Comparison of ENCODE assay signal across 10 cellular contexts in the genomic region with DNA sequence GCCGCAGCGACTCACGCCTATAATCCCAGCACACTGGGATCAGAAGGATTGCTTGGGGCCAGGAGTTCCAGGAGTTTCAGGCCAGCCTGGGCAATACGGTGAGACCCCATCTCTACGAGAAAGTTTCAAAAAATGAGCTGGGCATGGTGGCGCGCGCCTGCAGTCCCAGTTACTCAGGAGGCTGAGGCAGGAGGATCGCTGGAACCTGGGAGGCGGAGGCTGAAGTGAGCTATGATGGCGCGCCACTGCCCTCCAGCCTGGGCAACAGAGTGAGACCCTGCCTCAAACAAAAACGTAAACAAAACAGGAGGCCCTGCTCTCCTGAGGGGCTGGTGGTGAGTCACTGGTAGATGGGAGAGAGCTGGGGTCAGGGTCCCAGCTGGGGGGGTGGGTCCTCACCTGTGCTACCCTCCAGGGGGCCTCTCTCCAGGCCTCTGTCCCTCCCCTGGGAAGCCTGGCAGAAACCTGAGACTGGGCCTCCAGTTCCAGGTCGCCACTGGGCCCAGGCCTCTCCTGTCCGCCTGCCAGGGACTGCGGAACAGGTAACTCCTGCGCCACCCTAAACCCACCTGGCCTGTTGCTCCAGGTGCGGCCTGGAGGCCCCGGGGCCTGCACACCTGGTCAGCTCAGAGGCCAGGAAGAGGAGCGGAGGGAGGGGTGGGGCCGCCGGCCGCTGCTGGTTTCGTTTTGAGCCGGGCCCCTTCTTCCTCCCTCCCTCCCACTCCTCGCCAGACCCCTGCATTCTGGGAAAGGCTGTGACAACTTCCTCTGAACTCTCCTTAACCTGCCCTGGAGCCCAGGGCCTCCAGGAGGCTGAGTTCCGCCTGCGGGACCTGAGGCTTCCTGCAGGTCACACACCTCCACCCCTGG. TPM values are rescaled to one million over a fixed set of nuclear protein-coding genes. Genes with fewer than 3 reads are reported as not detected.
DNase-seq lines count a peak whose midpoint lies in the region; ATAC-seq, FAIRE-seq and TF ChIP-seq lines count a peak whose summit lies in the region.
"Had no signal": no experiment of that assay in that cellular context is flagged by ENCODE, and none has a peak within 500 bp of the region (broad histone marks: within the 10 kb centered on the region; RNA-seq: fewer than 3 reads in every experiment).

No MANE protein-coding gene starts in this region.

- CTCF ChIA-PET in CD4-positive, alpha-beta T cell (lab: Charles Lee): interaction anchor here (1.2 kb wide), 1 partner anchor 96 kb away, joined by 4 read pairs; no protein-coding TSS in a partner anchor
- CTCF ChIA-PET in HEK293 (lab: Yijun Ruan, JAX) (no interaction called here), GM12878 (lab: Yijun Ruan, JAX) (no interaction called here)

- H3K27me3 Mint-ChIP-seq in CD4-positive, alpha-beta T cell: no peaks in the 10 kb centered on the region

- H3K36me3 ChIP-seq in HEK293 (ENCODE audit: control insufficient read depth in 2 of 2, insufficient read depth in 1 of 2, low read length in 2 of 2) (no peaks in the 10 kb centered on the region), GM12878 (ENCODE audit: control insufficient read depth in 2 of 2, insufficient read depth in 2 of 2, low read length in 1 of 2) (no peaks in the 10 kb centered on the region), neuronal stem cell (replicated peaks in 1 of 2; ENCODE audit: control insufficient read depth in 2 of 2, insufficient read depth in 2 of 2, low read length in 2 of 2) (peaks cover 0 to under 1% of the 10 kb centered on the region in 2 donors)

- no peaks in the 10 kb centered on the region for H3K9me3 Mint-ChIP-seq in CD4-positive, alpha-beta T cell

- peak overlapping the region; percentile 86 for H3K27ac Mint-ChIP-seq in CD4-positive, alpha-beta T cell

- H3K9ac ChIP-seq in GM12878 (ENCODE audit: control insufficient read depth, insufficient read depth, low read length) (peak overlapping the region; percentile 43; the same call in 1 of the 2 replicates), neuronal stem cell (ENCODE audit: low read depth, low read length, poor library complexity) (no peak overlapping the region)
- H3K9ac ChIP-seq: parathyroid adenoma had no signal

- H3K9me3 ChIP-seq in CD4-positive, alpha-beta T cell (ENCODE audit: control insufficient read depth, low read length): no peaks in the 10 kb centered on the region
- H3K9me3 ChIP-seq in HEK293 (ENCODE audit: control insufficient read depth, insufficient read depth, low read depth, low read length): no peaks in the 10 kb centered on the region
- no peaks in the 10 kb centered on the region for H3K9me3 ChIP-seq in GM12878 (replicated peaks; ENCODE audit: control insufficient read depth, insufficient read depth, low read length)
- H3K9me3 ChIP-seq in neuronal stem cell (replicated peaks in 1 of 2; ENCODE audit: control insufficient read depth in 2 of 2, insufficient read depth in 1 of 2, low read depth in 1 of 2, low read length in 2 of 2): no peaks in the 10 kb centered on the region

- peak overlapping the region; percentile 37 for H2BK15ac ChIP-seq in neuronal stem cell (ENCODE audit: low read length)

- intact Hi-C loops in CD4-positive, alpha-beta T cell (cut with DNase I, micrococcal nuclease): no loop called here
- intact Hi-C loops in GM12878 (cut with micrococcal nuclease; ENCODE audit: unreplicated experiment): no loop called here

- H3K36me3 Mint-ChIP-seq in CD4-positive, alpha-beta T cell (ENCODE audit: low read depth): no peaks in the 10 kb centered on the region

- no peak overlapping the region for H3K18ac ChIP-seq in neuronal stem cell (ENCODE audit: low read length)

- H4K8ac ChIP-seq in neuronal stem cell (ENCODE audit: low read depth, low read length): no peak overlapping the region

- SMC1A ChIA-PET in GM12878 (lab: Charles Lee; ENCODE audit: uncharacterized antibody, unreplicated experiment): interaction anchor here (1.3 kb wide), 1 partner anchor 9 kb away, joined by 3 read pairs; no protein-coding TSS in a partner anchor

- BruUV-seq in GM12878 (replicated peaks; lab: Mats Ljungman, UMichigan): no TSS peak

- H4K91ac ChIP-seq in neuronal stem cell (ENCODE audit: low read depth, low read length, poor library complexity): no peak overlapping the region

- no peak overlapping the region for H3K4me3 ChIP-seq in HEK293 (ENCODE audit: low read depth, low read length)
- peak overlapping the region; percentile 48; the same call in 1 of the 2 replicates for H3K4me3 ChIP-seq in GM12878
- H3K4me3 ChIP-seq in neuronal stem cell (ENCODE audit: low read length in 2 of 2): no peak overlapping the region

- no peak for FAIRE-seq in GM12878 (lab: Jason Lieb, UNC)
- no peak for FAIRE-seq in D721Med (lab: Jason Lieb, UNC)

- H3K4me1 ChIP-seq in HEK293 (ENCODE audit: control insufficient read depth, insufficient read depth, low read length) (no peaks in the 10 kb centered on the region; the same call in 1 of the 2 replicates), GM12878 (ENCODE audit: control insufficient read depth, insufficient read depth, low read length) (peaks cover 10% of the 10 kb centered on the region), neuronal stem cell (ENCODE audit: control insufficient read depth in 2 of 2, insufficient read depth in 1 of 2, low read depth in 1 of 2, low read length in 2 of 2) (no peaks in the 10 kb centered on the region)
- H3K4me1 ChIP-seq: parathyroid adenoma had no signal

- peak overlapping the region; percentile 82 for H3K4me3 Mint-ChIP-seq in CD4-positive, alpha-beta T cell

- H2BK5ac ChIP-seq in neuronal stem cell (ENCODE audit: low read length): no peak overlapping the region

- ATAC-seq in CD4-positive, alpha-beta T cell (ENCODE audit: poor library complexity): peak; percentile 46
- ATAC-seq in GM12878 (peak; percentile 72), GM19452 (IDR thresholded peaks at IDR 0.05; ENCODE audit: unreplicated experiment) (no peak)

- no peaks in the 10 kb centered on the region for H3K79me1 ChIP-seq in neuronal stem cell (ENCODE audit: low read depth, low read length)

- H4K20me1 ChIP-seq in GM12878 (ENCODE audit: control insufficient read depth, insufficient read depth): no peaks in the 10 kb centered on the region

- H2AK5ac ChIP-seq in neuronal stem cell (ENCODE audit: low read depth, low read length): peak overlapping the region; percentile 66

- POLR2A ChIA-PET in CD4-positive, alpha-beta T cell (lab: Charles Lee): interaction anchor here (1.3 to 1.8 kb wide), 2 partner anchors 14 to 21 kb away, joined by 4 read pairs; no protein-coding TSS in a partner anchor
- POLR2A ChIA-PET in HEK293 (lab: Yijun Ruan, JAX): no interaction called here
- POLR2A ChIA-PET in GM12878 (lab: Charles Lee): interaction anchor here (0.6 to 1.0 kb wide), 4 partner anchors 24 to 989 kb away, joined by 3 read pairs; partner anchors contain the start of gene EEF2

- TF ChIP-seq CTCF in CD4-positive, alpha-beta T cell (IDR thresholded peaks at IDR 0.05): no peak
- TF ChIP-seq CTCF in HEK293 (tag by site-specific recombination; IDR thresholded peaks at IDR 0.05) (no peak), GM12878 (IDR thresholded peaks at IDR 0.05 in 2 of 3, conservative IDR thresholded peaks at IDR 0.05 in 1 of 3; ENCODE audit: control insufficient read depth in 2 of 3, extremely low read depth in 1 of 3, insufficient read depth in 1 of 3, low read depth in 3 of 3, low read length in 3 of 3) (no peak), D721Med (IDR thresholded peaks at IDR 0.05; ENCODE audit: insufficient read depth, missing control alignments) (no peak)

- peak overlapping the region; percentile 57 for H3K27ac ChIP-seq in CD4-positive, alpha-beta T cell (ENCODE audit: low read depth, low read length)
- H3K27ac ChIP-seq in HEK293 (ENCODE audit: extremely low read depth, low read depth, low read length) (no peak overlapping the region), GM12878 (ENCODE audit: control insufficient read depth, insufficient read depth) (0 out of 2 replicates have a peak overlapping the region, but pooled peaks have one; percentile 20), neuronal stem cell (replicated peaks; ENCODE audit: low read length) (no peak overlapping the region)
- H3K27ac ChIP-seq: parathyroid adenoma had no signal

- H2BK12ac ChIP-seq in neuronal stem cell (ENCODE audit: low read length): no peak overlapping the region

- no peak for TF ChIP-seq EP300 in GM12878 (IDR thresholded peaks at IDR 0.05; ENCODE audit: borderline replicate concordance in 1 of 2, control insufficient read depth in 1 of 2, low read depth in 2 of 2, low read length in 2 of 2)

- no peak overlapping the region for H3K4ac ChIP-seq in neuronal stem cell (ENCODE audit: low read length)

- no peaks in the 10 kb centered on the region for H3K27me3 ChIP-seq in CD4-positive, alpha-beta T cell (ENCODE audit: control insufficient read depth, insufficient read depth, low read length)
- no peaks in the 10 kb centered on the region for H3K27me3 ChIP-seq in GM12878 (replicated peaks in 1 of 2; ENCODE audit: control insufficient read depth in 2 of 2, insufficient read depth in 2 of 2, low read length in 1 of 2)
- H3K27me3 ChIP-seq in neuronal stem cell (ENCODE audit: control insufficient read depth in 3 of 3, insufficient read depth in 3 of 3, low read depth in 1 of 3, low read length in 3 of 3): no peaks in the 10 kb centered on the region

- H2BK120ac ChIP-seq in neuronal stem cell (ENCODE audit: low read depth, low read length): no peak overlapping the region

- RAD21 ChIA-PET in GM12878 (lab: Charles Lee; ENCODE audit: unreplicated experiment): interaction anchor here (0.5 to 0.9 kb wide), 3 partner anchors 17 to 388 kb away, joined by 3 read pairs; partner anchors contain the start of gene ZBTB7A

- H3K23ac ChIP-seq in neuronal stem cell (ENCODE audit: low read depth, low read length, poor library complexity): peak overlapping the region; percentile 34

- no peak overlapping the region for H3K14ac ChIP-seq in neuronal stem cell (ENCODE audit: low read length)

- peak overlapping the region; percentile 64 for H2AFZ ChIP-seq in GM12878 (ENCODE audit: control insufficient read depth, low read depth, low read length)
- peak overlapping the region; percentile 74 for H2AFZ ChIP-seq in neuronal stem cell (ENCODE audit: low read length)
- H2AFZ ChIP-seq: parathyroid adenoma had no signal

- DNase-seq in CD4-positive, alpha-beta T cell: peak in 1 of 10 experiments; percentile 34
- DNase-seq in GM12878 (ENCODE audit: low read depth, low spot score) (no peak), neuronal stem cell (ENCODE audit: low spot score) (no peak), DMS153 (lab: John Stamatoyannopoulos, UW) (no peak), EL (no peak), D721Med (ENCODE audit: insufficient read length, low spot score) (no peak)
- DNase-seq: central memory CD4-positive, alpha-beta T cell had no signal

- no peak for TF ChIP-seq RAD21 in GM12878 (IDR thresholded peaks at IDR 0.05; ENCODE audit: insufficient read depth, low read depth, low read length)

- TF ChIP-seq POLR2A in GM12878 (IDR thresholded peaks at IDR 0.05; ENCODE audit: low read depth, low read length): peak; percentile 43; the same call in 1 of the 2 replicates

- in situ Hi-C loops in GM12878 (cut with MboI): no loop called here

- 55% methylated on average over 22 of the region's 28 CpGs for WGBS in GM12878 (ENCODE audit: insufficient coverage, insufficient replicate concordance, low lambda C conversion rate, missing lambda C conversion rate)
- no CpG with 5 or more reads among the region's 28 CpGs for WGBS in neuronal stem cell (ENCODE audit: extremely low coverage in 2 of 2, insufficient read length in 2 of 2, insufficient replicate concordance in 1 of 2), 2 donors

- H3K4me1 Mint-ChIP-seq in CD4-positive, alpha-beta T cell (ENCODE audit: low read depth): peaks cover 42% of the 10 kb centered on the region

- no peaks in the 10 kb centered on the region for H3K79me2 ChIP-seq in GM12878 (ENCODE audit: control insufficient read depth, insufficient read depth, low read length)
- H3K79me2 ChIP-seq: parathyroid adenoma had no signal

- H3K4me2 ChIP-seq in GM12878 (ENCODE audit: control insufficient read depth, insufficient read depth) (peak overlapping the region; percentile 74), neuronal stem cell (ENCODE audit: insufficient read depth, low read length, poor library complexity, severe bottlenecking) (no peak overlapping the region)

RNA-seq across cellular contexts. Expression of gene ZBTB7A, which starts 17.2 kb away (rescaled TPM):
- 10 to 100 TPM; 44.2 to 47.2 TPM for total RNA-seq in CD4-positive, alpha-beta T cell
- 20.9 and 24.8 TPM in 2 replicates for total RNA-seq in GM12878 (2013; cell fraction: nucleolus; rRNA removed)
- total RNA-seq in GM12878 (2014; rRNA removed) (10.6 and 15.9 TPM in 2 replicates), GM12878 (2014; rRNA removed; fragmentation: Illumina TruSeq; extraction: Trizol) (3.2 TPM in 2 replicates), GM12878 (2021) (40.0 and 42.4 TPM in 2 replicates)
- polyA plus RNA-seq in GM12878 (2011; ENCODE audit: low read depth): 2.2 TPM
- polyA plus RNA-seq in GM12878 (2011; rRNA removed) (0.84 and 2.5 TPM in 2 replicates), GM12878 (2014; fragmentation: Illumina TruSeq; extraction: Trizol) (4.1 and 5.9 TPM in 2 replicates), GM12878 (2014; fragmentation: Nextera tagmentation; extraction: Ambion mirVana) (under 1 TPM; 0.26 to 0.73 TPM), GM12878 (2014; rRNA removed) (16.2 and 22.2 TPM in 2 replicates), GM12878 (2016; fragmentation: Nextera tagmentation; extraction: Ambion mirVana) (10 to 100 TPM in 1 of 2 experiments, 1 to 10 TPM in 1; 2.0 to 10.1 TPM)
- polyA plus RNA-seq in GM12878 (2011; cell fraction: cytosol; rRNA removed): 4.5 and 7.6 TPM in 2 replicates
- polyA plus RNA-seq in GM12878 (2011; cell fraction: nucleus; rRNA removed): 12.8 and 18.3 TPM in 2 replicates
- 14.1 and 15.9 TPM in 2 replicates for polyA plus RNA-seq in GM12878 (2012)
- polyA minus RNA-seq in GM12878 (2011; rRNA and poly(A)+ RNA removed): 3.6 and 6.5 TPM in 2 replicates
- 12.4 and 12.8 TPM in 2 replicates for polyA minus RNA-seq in GM12878 (2011; cell fraction: cytosol; rRNA and poly(A)+ RNA removed)
- polyA minus RNA-seq in GM12878 (2011; cell fraction: nucleus; rRNA and poly(A)+ RNA removed): 3.6 and 4.7 TPM in 2 replicates
- polyA plus RNA-seq in neuronal stem cell (2013, experiment 1 of 2): 9.3 TPM
- 10.2 TPM for polyA plus RNA-seq in neuronal stem cell (2013, experiment 2 of 2)

RNA-seq across cellular contexts. Expression of gene MAP2K2, which starts 40.0 kb away (rescaled TPM):
- 10 to 100 TPM; 72.7 to 77.6 TPM for total RNA-seq in CD4-positive, alpha-beta T cell
- total RNA-seq in GM12878 (2013; cell fraction: nucleolus; rRNA removed): 58.9 and 63.2 TPM in 2 replicates
- total RNA-seq in GM12878 (2014; rRNA removed) (178 and 210 TPM in 2 replicates), GM12878 (2014; rRNA removed; fragmentation: Illumina TruSeq; extraction: Trizol) (72.1 and 92.8 TPM in 2 replicates), GM12878 (2021) (182 and 184 TPM in 2 replicates)
- 78.5 TPM for polyA plus RNA-seq in GM12878 (2011; ENCODE audit: low read depth)
- polyA plus RNA-seq in GM12878 (2011; rRNA removed) (31.6 and 68.3 TPM in 2 replicates), GM12878 (2014; fragmentation: Illumina TruSeq; extraction: Trizol) (13.0 and 38.8 TPM in 2 replicates), GM12878 (2014; fragmentation: Nextera tagmentation; extraction: Ambion mirVana) (1 to 10 TPM in 1 of 2 experiments, under 1 TPM in 1; 1.00 to 6.8 TPM), GM12878 (2014; rRNA removed) (144 and 166 TPM in 2 replicates), GM12878 (2016; fragmentation: Nextera tagmentation; extraction: Ambion mirVana) (10 to 100 TPM; 33.4 to 33.7 TPM)
- 109 and 144 TPM in 2 replicates for polyA plus RNA-seq in GM12878 (2011; cell fraction: cytosol; rRNA removed)
- 127 and 159 TPM in 2 replicates for polyA plus RNA-seq in GM12878 (2011; cell fraction: nucleus; rRNA removed)
- 133 and 176 TPM in 2 replicates for polyA plus RNA-seq in GM12878 (2012)
- 32.9 and 84.0 TPM in 2 replicates for polyA minus RNA-seq in GM12878 (2011; rRNA and poly(A)+ RNA removed)
- 64.1 and 69.3 TPM in 2 replicates for polyA minus RNA-seq in GM12878 (2011; cell fraction: cytosol; rRNA and poly(A)+ RNA removed)
- 27.6 and 40.2 TPM in 2 replicates for polyA minus RNA-seq in GM12878 (2011; cell fraction: nucleus; rRNA and poly(A)+ RNA removed)
- polyA plus RNA-seq in neuronal stem cell (2013, experiment 1 of 2): 165 TPM
- 164 TPM for polyA plus RNA-seq in neuronal stem cell (2013, experiment 2 of 2)

Comparison
In these comparisons a context has a peak if more than half of its experiments do, and no peak if none do; other contexts are left out.
1. H3K27ac ChIP-seq: peak in CD4-positive, alpha-beta T cell (single experiment) and GM12878 (single experiment); none in HEK293 (single experiment) and neuronal stem cell (single experiment).